Comparison of ENCODE assay signal across 8 cellular contexts in genomic region chr9:94603259-94603776, GRCh38. TPM values are rescaled to one million over a fixed set of nuclear protein-coding genes. Genes with fewer than 3 reads are reported as not detected.
A peak's percentile ranks its signal among the peaks of the same experiment; 100 is the strongest.
DNase-seq lines count a peak whose midpoint lies in the region; ATAC-seq and TF ChIP-seq lines count a peak whose summit lies in the region.

No MANE protein-coding gene starts in this region.

- DNase-seq in AG10803 (ENCODE audit: low read depth) (peak; percentile 43), NCI-H2196 treated with DMSO at 0.1 percent for 48 hours (lab: John Stamatoyannopoulos, UW; ENCODE audit: unreplicated experiment) (peak; percentile 48), choroid plexus epithelial cell (ENCODE audit: low read depth) (peak; percentile 89), right lobe of liver (peak; percentile 61 to 84 (median 72))
- peak; percentile 87 for DNase-seq in activated CD4-positive, alpha-beta T cell treated with anti-CD3 and anti-CD28 coated beads for 36 hours
- DNase-seq in stimulated activated CD4-positive, alpha-beta T cell treated with anti-CD3 and anti-CD28 coated beads, Interleukin-4, amount 100 ng/mL, for 4 hours = peak; percentile 48 to 56

- H3K27me3 Mint-ChIP-seq in activated CD4-positive, alpha-beta T cell treated with anti-CD3 and anti-CD28 coated beads for 36 hours = peaks cover 7% of the 10 kb centered on the region

- H3K9me3 Mint-ChIP-seq in activated CD4-positive, alpha-beta T cell treated with anti-CD3 and anti-CD28 coated beads for 36 hours (ENCODE audit: low read depth) = no peaks in the 10 kb centered on the region

- H3K9me3 ChIP-seq in right lobe of liver = no peaks in the 10 kb centered on the region

- no peak for TF ChIP-seq POLR2A in right lobe of liver (IDR thresholded peaks at IDR 0.05)

- H3K36me3 Mint-ChIP-seq in activated CD4-positive, alpha-beta T cell treated with anti-CD3 and anti-CD28 coated beads for 36 hours (ENCODE audit: low read depth) = peaks cover 1% of the 10 kb centered on the region

- no peaks in the 10 kb centered on the region for H3K27me3 ChIP-seq in right lobe of liver

- 19% methylated on average over 12 of the region's 15 CpGs for WGBS in right lobe of liver (ENCODE audit: insufficient coverage, low coverage, low lambda C conversion rate, missing lambda C conversion rate)

- no peak overlapping the region for H3K27ac Mint-ChIP-seq in activated CD4-positive, alpha-beta T cell treated with anti-CD3 and anti-CD28 coated beads for 36 hours

- POLR2A ChIA-PET in activated CD4-positive, alpha-beta T cell treated with anti-CD3 and anti-CD28 coated beads for 36 hours (lab: Charles Lee) = no interaction called here

- CTCF ChIA-PET in activated CD4-positive, alpha-beta T cell treated with anti-CD3 and anti-CD28 coated beads for 36 hours (lab: Charles Lee) = interaction anchor here (1.1 kb wide), 1 partner anchor 9 kb away, joined by 5 read pairs; no protein-coding TSS in a partner anchor

- ATAC-seq in GM21619 (IDR thresholded peaks at IDR 0.05; ENCODE audit: unreplicated experiment) = peak; percentile 73
- peak; percentile 96 for ATAC-seq in activated CD4-positive, alpha-beta T cell treated with anti-CD3 and anti-CD28 coated beads for 36 hours
- ATAC-seq in right lobe of liver = peak; percentile 57 to 78 (median 70)
- ATAC-seq in GM19035 (IDR thresholded peaks at IDR 0.05; ENCODE audit: unreplicated experiment) = no peak

- no peak overlapping the region for H3K4me3 ChIP-seq in AG10803 (ENCODE audit: low read length)
- H3K4me3 ChIP-seq in choroid plexus epithelial cell (ENCODE audit: low read depth, low read length) = no peak overlapping the region
- H3K4me3 ChIP-seq in right lobe of liver = no peak overlapping the region

- no peak overlapping the region for H3K4me3 Mint-ChIP-seq in activated CD4-positive, alpha-beta T cell treated with anti-CD3 and anti-CD28 coated beads for 36 hours

- intact Hi-C loops in activated CD4-positive, alpha-beta T cell treated with anti-CD3 and anti-CD28 coated beads for 36 hours (cut with DNase I, micrococcal nuclease) = loop anchor here (1.0 kb wide), 1 partner anchor 49 kb away; no protein-coding TSS in a partner anchor
- intact Hi-C loops in right lobe of liver (cut with DNase I) = loop anchor here in 1 of 2 donors (5.0 kb wide), 1 partner anchor 51 kb away; no protein-coding TSS in a partner anchor

- TF ChIP-seq CTCF in AG10803 (conservative IDR thresholded peaks at IDR 0.05; ENCODE audit: low read length) (peak; percentile 51), choroid plexus epithelial cell (conservative IDR thresholded peaks at IDR 0.05; ENCODE audit: low read depth, low read length) (peak; percentile 87), right lobe of liver (IDR thresholded peaks at IDR 0.05) (peak; percentile 31 to 72 (median 54))

- peaks cover 0 to 33% (median 14%) of the 10 kb centered on the region in 4 donors for H3K4me1 ChIP-seq in right lobe of liver

- peaks cover 0 to 45% (median 21%) of the 10 kb centered on the region in 4 donors for H3K36me3 ChIP-seq in right lobe of liver

- H3K4me1 Mint-ChIP-seq in activated CD4-positive, alpha-beta T cell treated with anti-CD3 and anti-CD28 coated beads for 36 hours = peaks cover 6% of the 10 kb centered on the region

- peak overlapping the region in 1 of 3 donors; percentile 50 for H3K27ac ChIP-seq in right lobe of liver

RNA-seq across cellular contexts. Expression of gene FBP2, which starts 9.7 kb away (rescaled TPM):
- not detected for total RNA-seq in activated CD4-positive, alpha-beta T cell treated with anti-CD3 and anti-CD28 coated beads for 36 hours
- total RNA-seq in right lobe of liver = not detected

RNA-seq across cellular contexts. Expression of gene FBP1, which starts 36.0 kb away (rescaled TPM):
- total RNA-seq in activated CD4-positive, alpha-beta T cell treated with anti-CD3 and anti-CD28 coated beads for 36 hours = under 1 TPM; 0.39 to 0.47 TPM
- 100 to 1,000 TPM; 180 to 781 (median 384) TPM for total RNA-seq in right lobe of liver

RNA-seq across cellular contexts. Expression of gene PCAT7, which starts 48.4 kb away (rescaled TPM):
- total RNA-seq in activated CD4-positive, alpha-beta T cell treated with anti-CD3 and anti-CD28 coated beads for 36 hours = not detected
- 1 to 10 TPM in 2 of 6 experiments, under 1 TPM in 4; 0.37 to 3.1 (median 0.96) TPM for total RNA-seq in right lobe of liver

Comparison
In these comparisons a context has a peak if more than half of its experiments do, and no peak if none do; other contexts are left out.
1. RNA of gene FBP1, which starts 36.0 kb away (total RNA-seq): 180 to 781 TPM in right lobe of liver; 0.39 to 0.47 TPM in activated CD4-positive, alpha-beta T cell treated with anti-CD3 and anti-CD28 coated beads for 36 hours; every median in the first group is over 100 times any median in the second.
2. Peak in every context shown above with its lines, with median percentiles within 50 percentile points of each other: DNase-seq and CTCF ChIP-seq.